Comparison of ENCODE assay signal across 25 cellular contexts in genomic region chr9:87160148-87161107, GRCh38.
DNase-seq lines count a peak whose midpoint lies in the region; ATAC-seq, FAIRE-seq and TF ChIP-seq lines count a peak whose summit lies in the region.
"Had no signal": no experiment of that assay in that cellular context is flagged by ENCODE, and none has a peak within 500 bp of the region (broad histone marks: within the 10 kb centered on the region; RNA-seq: fewer than 3 reads in every experiment).

No MANE protein-coding gene starts in this region.

- no peak for TF ChIP-seq RAD21 in IMR-90 (IDR thresholded peaks at IDR 0.05; ENCODE audit: low read length)

- H4K20me1 ChIP-seq in IMR-90 (ENCODE audit: insufficient read depth, low read length) (no peaks in the 10 kb centered on the region), PC-9 (ENCODE audit: insufficient read depth) (no peaks in the 10 kb centered on the region)

- no peak overlapping the region for H4K91ac ChIP-seq in IMR-90 (ENCODE audit: insufficient read depth, low read depth, low read length)

- no peak for TF ChIP-seq POLR2A in IMR-90 (IDR thresholded peaks at IDR 0.05; ENCODE audit: low read depth, low read length)

- H3K4me2 ChIP-seq in IMR-90 (ENCODE audit: low read depth, low read length) (no peak overlapping the region), PC-9 (no peak overlapping the region)

- CTCF ChIA-PET in IMR-90 (lab: Yijun Ruan, JAX) (interaction anchor here (0.8 kb wide), 1 partner anchor 16 kb away, joined by 3 read pairs; no protein-coding TSS in a partner anchor), PC-9 (lab: Charles Lee) (no interaction called here)

- H3K4me1 ChIP-seq in IMR-90 (ENCODE audit: control insufficient read depth, insufficient read depth, low read length) (no peaks in the 10 kb centered on the region), PC-9 (replicated peaks; ENCODE audit: insufficient read depth) (no peaks in the 10 kb centered on the region)
- H3K4me1 ChIP-seq: HAP-1, prostate gland, testis, vagina had no signal

- no peak overlapping the region for H2AK9ac ChIP-seq in IMR-90 (replicated peaks; ENCODE audit: low read depth, low read length, poor library complexity)

- H2BK120ac ChIP-seq in IMR-90 (ENCODE audit: low read depth, low read length), result no peak overlapping the region

- no peaks in the 10 kb centered on the region for H3K27me3 ChIP-seq in IMR-90 (ENCODE audit: control insufficient read depth, insufficient read depth, low read length)
- H3K27me3 ChIP-seq in PC-9 (ENCODE audit: insufficient read depth, low read depth), result no peaks in the 10 kb centered on the region
- H3K27me3 ChIP-seq: dorsolateral prefrontal cortex, testis, vagina had no signal

- no CpG with 5 or more reads among the region's 8 CpGs for WGBS in IMR-90 (ENCODE audit: extremely low coverage in 2 of 2, insufficient read length in 1 of 2), 2 experiments

- H2BK15ac ChIP-seq in IMR-90 (ENCODE audit: low read depth, low read length), result no peak overlapping the region

- no peaks in the 10 kb centered on the region for H3K79me2 ChIP-seq in PC-9 (ENCODE audit: low read depth)

- dilution Hi-C loops in IMR-90 (cut with HindIII; ENCODE audit: low sequenced_read_pairs, unreplicated experiment), result no loop called here

- intact Hi-C loops in IMR-90 (cut with micrococcal nuclease), result no loop called here
- intact Hi-C loops in PC-9 (cut with micrococcal nuclease; ENCODE audit: unreplicated experiment), result no loop called here

- no peak overlapping the region for H3K23ac ChIP-seq in IMR-90 (ENCODE audit: low read depth, low read length)

- peak overlapping the region; percentile 44 for H2AFZ ChIP-seq in IMR-90 (replicated peaks; ENCODE audit: low read length, poor library complexity)
- no peak overlapping the region for H2AFZ ChIP-seq in PC-9

- H3K27ac ChIP-seq in IMR-90 (ENCODE audit: insufficient read depth, low read length), result no peak overlapping the region
- H3K27ac ChIP-seq in PC-9, result no peak overlapping the region
- H3K27ac ChIP-seq: dorsolateral prefrontal cortex, prostate gland, testis, vagina, WERI-Rb-1 had no signal

- BruUV-seq in IMR-90 (replicated peaks; lab: Mats Ljungman, UMichigan) (no TSS peak), PC-9 (replicated peaks; lab: Mats Ljungman, UMichigan) (no TSS peak)

- H2BK5ac ChIP-seq in IMR-90 (ENCODE audit: low read depth, low read length, poor library complexity, severe bottlenecking), result no peak overlapping the region

- no peak for FAIRE-seq in D721Med (lab: Jason Lieb, UNC)
- FAIRE-seq: endothelial cell of umbilical vein, GM12891 had no signal

- H3K4ac ChIP-seq in IMR-90 (ENCODE audit: low read depth, low read length), result no peak overlapping the region

- H2BK20ac ChIP-seq in IMR-90 (ENCODE audit: low read depth, low read length), result no peak overlapping the region

- H3K18ac ChIP-seq in IMR-90 (ENCODE audit: low read depth, low read length), result no peak overlapping the region

- in situ Hi-C loops in IMR-90 (cut with MboI; ENCODE audit: low sequenced_read_pairs), result no loop called here

- H3K9ac ChIP-seq in IMR-90 (ENCODE audit: low read depth, low read length), result no peak overlapping the region

- no peak overlapping the region for H2AK5ac ChIP-seq in IMR-90 (ENCODE audit: low read depth, low read length)

- DNase-seq in IMR-90 (no peak), choroid plexus epithelial cell (ENCODE audit: low read depth) (peak; percentile 32), left kidney (ENCODE audit: low read depth, low spot score) (peak; percentile 49), skeletal muscle cell (ENCODE audit: low read depth) (peak; percentile 68), PC-9 (no peak), SKM-1 treated with dmso at 0.1 percent for 144 hours (lab: John Stamatoyannopoulos, UW; ENCODE audit: unreplicated experiment) (no peak), D721Med (ENCODE audit: insufficient read length, low spot score) (no peak)
- no peak for DNase-seq in stimulated activated naive CD4-positive, alpha-beta T cell (lab: John Stamatoyannopoulos, UW)
- DNase-seq: activated CD4-positive, alpha-beta T cell treated with anti-CD3 and anti-CD28 coated beads, Interleukin-2, amount 10 ng/mL, durations not matched to agents 24 days and 14 days; activated naive CD4-positive, alpha-beta T cell treated with anti-CD3 and anti-CD28 coated beads for 36 hours; activated T-cell treated with anti-CD3 and anti-CD28 coated beads, Interleukin-2, amount 50 U/mL, for 48 hours; anterior cingulate cortex; C1 segment of cervical spinal cord; dorsolateral prefrontal cortex; NCI-H1105 treated with DMSO at 0.1 percent for 48 hours; NCI-H2081; stimulated activated CD4-positive, alpha-beta T cell treated with anti-CD3 and anti-CD28 coated beads, Interleukin-4, amount 100 ng/mL, for 1 hour; stimulated activated naive B cell treated with anti-CD40 and anti-IgM and Interleukin-4, amounts not matched to agents 10 μg/mL and 1 μg/mL and 100 μg/mL, for 72 hours; testis; WERI-Rb-1 had no signal

- no peaks in the 10 kb centered on the region for H3K79me1 ChIP-seq in IMR-90 (ENCODE audit: low read depth in 1 of 2, low read length in 2 of 2)

- ATAC-seq in IMR-90 (ENCODE audit: low read depth), result no peak
- ATAC-seq: stimulated activated naive B cell treated with anti-CD40 and anti-IgM and Interleukin-4, amounts not matched to agents 10 μg/mL and 1 μg/mL and 100 μg/mL, for 72 hours had no signal

- no peaks in the 10 kb centered on the region for H3F3A ChIP-seq in PC-9 (ENCODE audit: insufficient read depth, low read depth)

- H4K5ac ChIP-seq in IMR-90 (ENCODE audit: low read depth, low read length), result no peak overlapping the region

- no peaks in the 10 kb centered on the region for H3K36me3 ChIP-seq in IMR-90 (ENCODE audit: control insufficient read depth, insufficient read depth, low read length)
- H3K36me3 ChIP-seq in PC-9 (ENCODE audit: low read depth), result no peaks in the 10 kb centered on the region
- H3K36me3 ChIP-seq: HAP-1, prostate gland, vagina, WERI-Rb-1 had no signal

- H3K14ac ChIP-seq in IMR-90 (replicated peaks; ENCODE audit: low read depth, low read length), result no peak overlapping the region

- no peak for TF ChIP-seq CTCF in IMR-90 (conservative IDR thresholded peaks at IDR 0.05; ENCODE audit: low read depth, low read length)
- no peak for TF ChIP-seq CTCF in choroid plexus epithelial cell (conservative IDR thresholded peaks at IDR 0.05; ENCODE audit: low read depth, low read length)
- TF ChIP-seq CTCF in PC-9 (conservative IDR thresholded peaks at IDR 0.05), result no peak
- TF ChIP-seq CTCF in D721Med (IDR thresholded peaks at IDR 0.05; ENCODE audit: insufficient read depth, missing control alignments), result no peak

- no peaks in the 10 kb centered on the region for H3K9me1 ChIP-seq in IMR-90 (ENCODE audit: insufficient read depth, low read length)

- H3K4me3 ChIP-seq in IMR-90 (ENCODE audit: insufficient read depth, low read depth, low read length) (no peak overlapping the region), choroid plexus epithelial cell (ENCODE audit: low read depth, low read length) (no peak overlapping the region), skeletal muscle cell (ENCODE audit: low read depth, low read length) (no peak overlapping the region), PC-9 (no peak overlapping the region)
- H3K4me3 ChIP-seq: HAP-1, prostate gland, testis, vagina had no signal

- H3K9me3 ChIP-seq in IMR-90 (ENCODE audit: control insufficient read depth, insufficient read depth, low read length) (no peaks in the 10 kb centered on the region), PC-9 (ENCODE audit: insufficient read depth, low read depth) (no peaks in the 10 kb centered on the region)
- H3K9me3 ChIP-seq: HAP-1, prostate gland, testis, vagina had no signal

- H4K8ac ChIP-seq in IMR-90 (ENCODE audit: low read depth in 2 of 2, low read length in 2 of 2), result no peak overlapping the region

- H3K56ac ChIP-seq in IMR-90 (ENCODE audit: extremely low read depth, insufficient read depth, low read length), result no peak overlapping the region

- H3K9me2 ChIP-seq in PC-9 (ENCODE audit: insufficient read depth), result 0 out of 2 replicates have a peak, but pooled peaks cover 3% of the 10 kb centered on the region

- POLR2A ChIA-PET in IMR-90 (lab: Charles Lee; ENCODE audit: unreplicated experiment), result interaction anchor here (0.9 kb wide), 1 partner anchor 17 kb away, joined by 3 read pairs; no protein-coding TSS in a partner anchor
- POLR2A ChIA-PET in PC-9 (lab: Charles Lee; ENCODE audit: unreplicated experiment), result no interaction called here

TF ChIP-seq in IMR-90, 13 proteins besides CTCF, POLR2A, EP300 and RAD21 (continues in another document):
- no peak for TF ChIP-seq USF2 (IDR thresholded peaks at IDR 0.05; ENCODE audit: low read depth, low read length)
- TF ChIP-seq FOS (IDR thresholded peaks at IDR 0.05; ENCODE audit: low read depth, low read length), result no peak
- no peak for TF ChIP-seq CHD1 (IDR thresholded peaks at IDR 0.05; ENCODE audit: low read depth, low read length)
- no peak for TF ChIP-seq NFE2L2 (IDR thresholded peaks at IDR 0.05; ENCODE audit: low read depth, low read length)
- TF ChIP-seq RFX5 (IDR thresholded peaks at IDR 0.05; ENCODE audit: low read depth, low read length), result no peak
- no peak for TF ChIP-seq ELK1 (IDR thresholded peaks at IDR 0.05; ENCODE audit: borderline replicate concordance, low read depth, low read length)
- TF ChIP-seq SMC3 (IDR thresholded peaks at IDR 0.05; ENCODE audit: low read depth, low read length), result no peak
- TF ChIP-seq BHLHE40 (IDR thresholded peaks at IDR 0.05; ENCODE audit: low read depth, low read length), result no peak
- no peak for TF ChIP-seq CEBPB (IDR thresholded peaks at IDR 0.05; ENCODE audit: low read depth, low read length)
- TF ChIP-seq MXI1 (IDR thresholded peaks at IDR 0.05; ENCODE audit: borderline replicate concordance, low read depth, low read length), result no peak
- TF ChIP-seq MAFK (IDR thresholded peaks at IDR 0.05; ENCODE audit: low read depth, low read length), result no peak
- TF ChIP-seq RCOR1 (IDR thresholded peaks at IDR 0.05; ENCODE audit: insufficient replicate concordance, low read length), result no peak

Comparison
In these comparisons a context has a peak if more than half of its experiments do, and no peak if none do; other contexts are left out.
1. DNase-seq: peak in choroid plexus epithelial cell (single experiment), left kidney (single experiment) and skeletal muscle cell (single experiment); none in IMR-90 (single experiment), PC-9 (0 of 2), SKM-1 treated with dmso at 0.1 percent for 144 hours (single experiment), D721Med (single experiment) and stimulated activated naive CD4-positive, alpha-beta T cell (0 of 6).